ENCODE assay signal across 38 cellular contexts in the genomic region with DNA sequence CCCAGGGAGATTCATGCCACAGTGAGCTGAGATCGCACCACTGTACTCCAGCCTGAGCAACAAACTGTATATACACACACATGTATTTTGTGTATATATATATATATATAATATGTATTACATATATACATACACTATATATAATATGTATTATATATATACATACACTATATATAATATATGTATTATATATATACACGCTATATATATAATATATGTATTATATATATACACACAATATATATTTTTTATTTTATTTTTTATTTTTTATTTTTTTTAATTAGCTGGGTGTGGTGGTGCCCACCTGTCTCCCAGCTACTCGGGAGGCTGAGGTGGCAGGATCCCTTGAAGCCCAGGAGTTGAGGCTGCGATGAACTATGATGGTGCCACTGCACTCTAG. TPM values are rescaled to one million over a fixed set of nuclear protein-coding genes. Genes with fewer than 3 reads are reported as not detected.
"Had no signal": no experiment of that assay in that cellular context is flagged by ENCODE, and none has a peak within 500 bp of the region (broad histone marks: within the 10 kb centered on the region; RNA-seq: fewer than 3 reads in every experiment).

No MANE protein-coding gene starts in this region.

- FAIRE-seq: astrocyte, bronchial epithelial cell, colon had no signal

- ATAC-seq: activated naive CD4-positive, alpha-beta T cell treated with anti-CD3 and anti-CD28 coated beads, Interleukin-2, amount 50 U/mL, for 72 hours; activated naive CD8-positive, alpha-beta T cell treated with anti-CD3 and anti-CD28 coated beads, Interleukin-2, amount 50 U/mL, for 24 hours; activated T-cell treated with anti-CD3 and anti-CD28 coated beads, Interleukin-2, amount 50 U/mL, for 4 hours; activated T-cell treated with anti-CD3 and anti-CD28 coated beads, Interleukin-2, amount 50 U/mL, for 72 hours; activated T-helper 17 cell treated with anti-CD3 and anti-CD28 coated beads, Interleukin-2, amount 50 U/mL, for 72 hours; body of pancreas had no signal

- H3K36me3 ChIP-seq: adrenal gland, ascending aorta, brain microvascular endothelial cell, breast epithelium, cardiac muscle cell had no signal

- H3K27me3 Mint-ChIP-seq: activated naive CD4-positive, alpha-beta T cell treated with anti-CD3 and anti-CD28 coated beads, Interleukin-2, amount 50 U/mL, for 24 hours had no signal

- DNase-seq: activated effector memory CD4-positive, alpha-beta T cell treated with anti-CD3 and anti-CD28 coated beads, Interleukin-2, amount 50 U/mL, for 16 hours; activated effector memory CD4-positive, alpha-beta T cell treated with Interleukin-2 at 50 U/mL for 16 hours; activated gamma-delta T cell; activated gamma-delta T cell treated with Interleukin-2 at 50 U/mL for 16 hours; activated naive CD4-positive, alpha-beta T cell; activated naive CD4-positive, alpha-beta T cell treated with anti-CD3 and anti-CD28 coated beads for 36 hours; activated naive CD4-positive, alpha-beta T cell treated with anti-CD3 and anti-CD28 coated beads, Interleukin-2, amount 10 ng/mL, durations not matched to agents 7 days and 5 days; activated naive CD4-positive, alpha-beta T cell treated with anti-CD3 and anti-CD28 coated beads, Interleukin-2, amount 50 U/mL, for 16 hours; activated naive CD4-positive, alpha-beta T cell treated with Interleukin-2 at 50 U/mL for 16 hours; activated naive CD8-positive, alpha-beta T cell treated with anti-CD3 and anti-CD28 coated beads for 36 hours; activated naive CD8-positive, alpha-beta T cell treated with anti-CD3 and anti-CD28 coated beads, Interleukin-2, amount 10 ng/mL, durations not matched to agents 7 days and 5 days; activated naive CD8-positive, alpha-beta T cell treated with anti-CD3 and anti-CD28 coated beads, Interleukin-2, amount 50 U/mL, for 24 hours; activated T-cell treated with anti-CD3 and anti-CD28 coated beads, Interleukin-2, amount 50 U/mL, for 4 hours; activated T-cell treated with anti-CD3 and anti-CD28 coated beads, Interleukin-2, amount 50 U/mL, for 48 hours; activated T-cell treated with anti-CD3 and anti-CD28 coated beads, Interleukin-2, amount 50 U/mL, for 72 hours; adrenal gland; amniotic stem cell; amygdala; anterior cingulate cortex; brain microvascular endothelial cell; caudate nucleus; central memory CD4-positive, alpha-beta T cell; cerebellar nuclear complex had no signal

- H3K4me1 Mint-ChIP-seq: activated naive CD4-positive, alpha-beta T cell treated with anti-CD3 and anti-CD28 coated beads, Interleukin-2, amount 10 ng/mL, durations not matched to agents 7 days and 5 days; activated naive CD4-positive, alpha-beta T cell treated with anti-CD3 and anti-CD28 coated beads, Interleukin-2, amount 50 U/mL, for 24 hours; activated T-helper 17 cell treated with anti-CD3 and anti-CD28 coated beads, Interleukin-2, amount 50 U/mL, for 72 hours; central memory CD8-positive, alpha-beta T cell had no signal

- H3K9me3 Mint-ChIP-seq: activated naive CD4-positive, alpha-beta T cell treated with anti-CD3 and anti-CD28 coated beads for 36 hours; activated naive CD4-positive, alpha-beta T cell treated with anti-CD3 and anti-CD28 coated beads, Interleukin-2, amount 10 ng/mL, durations not matched to agents 7 days and 5 days; activated naive CD4-positive, alpha-beta T cell treated with anti-CD3 and anti-CD28 coated beads, Interleukin-2, amount 50 U/mL, for 24 hours; activated naive CD4-positive, alpha-beta T cell treated with anti-CD3 and anti-CD28 coated beads, Interleukin-2, amount 50 U/mL, for 72 hours; activated naive CD8-positive, alpha-beta T cell treated with anti-CD3 and anti-CD28 coated beads for 36 hours; activated naive CD8-positive, alpha-beta T cell treated with anti-CD3 and anti-CD28 coated beads, Interleukin-2, amount 10 ng/mL, durations not matched to agents 7 days and 5 days; activated naive CD8-positive, alpha-beta T cell treated with anti-CD3 and anti-CD28 coated beads, Interleukin-2, amount 50 U/mL, for 24 hours; activated T-cell treated with anti-CD3 and anti-CD28 coated beads, Interleukin-2, amount 50 U/mL, for 4 hours; activated T-cell treated with anti-CD3 and anti-CD28 coated beads, Interleukin-2, amount 50 U/mL, for 72 hours; activated T-helper 1 cell treated with anti-CD3 and anti-CD28 coated beads, Interleukin-12 subunit alpha, Interleukin-12 subunit beta, Interleukin-2, Interleukin-4 antibody, amounts not matched to agents 30 ng/mL and 10 ng/mL and 1 ng/mL, durations not matched to agents 14 hours and 24 hours and 36 hours; activated T-helper 17 cell treated with anti-CD3 and anti-CD28 coated beads, Interleukin-2, amount 50 U/mL, for 72 hours; activated T-helper 2 cell treated with anti-CD3 and anti-CD28 coated beads, Interferon-gamma antibody, Interleukin-2, Interleukin-4, amounts not matched to agents 10 μg/mL and 5 μg/mL and 100 μg/mL, durations not matched to agents 14 hours and 24 hours and 36 hours; brain; central memory CD8-positive, alpha-beta T cell had no signal

- H3K27me3 ChIP-seq: adrenal gland, ascending aorta, body of pancreas had no signal

- H3K4me3 Mint-ChIP-seq: activated naive CD4-positive, alpha-beta T cell treated with anti-CD3 and anti-CD28 coated beads for 36 hours; activated naive CD4-positive, alpha-beta T cell treated with anti-CD3 and anti-CD28 coated beads, Interleukin-2, amount 10 ng/mL, durations not matched to agents 7 days and 5 days; activated naive CD4-positive, alpha-beta T cell treated with anti-CD3 and anti-CD28 coated beads, Interleukin-2, amount 50 U/mL, for 24 hours; activated naive CD8-positive, alpha-beta T cell; activated naive CD8-positive, alpha-beta T cell treated with anti-CD3 and anti-CD28 coated beads for 36 hours; activated naive CD8-positive, alpha-beta T cell treated with anti-CD3 and anti-CD28 coated beads, Interleukin-2, amount 10 ng/mL, durations not matched to agents 7 days and 5 days; activated naive CD8-positive, alpha-beta T cell treated with anti-CD3 and anti-CD28 coated beads, Interleukin-2, amount 50 U/mL, for 24 hours; activated T-cell treated with anti-CD3 and anti-CD28 coated beads, Interleukin-2, amount 50 U/mL, for 4 hours; activated T-cell treated with anti-CD3 and anti-CD28 coated beads, Interleukin-2, amount 50 U/mL, for 72 hours; activated T-helper 1 cell treated with anti-CD3 and anti-CD28 coated beads, Interleukin-12 subunit alpha, Interleukin-12 subunit beta, Interleukin-2, Interleukin-4 antibody, amounts not matched to agents 30 ng/mL and 10 ng/mL and 1 ng/mL, durations not matched to agents 14 hours and 24 hours and 36 hours; activated T-helper 17 cell treated with anti-CD3 and anti-CD28 coated beads, Interleukin-2, amount 50 U/mL, for 72 hours; brain; central memory CD8-positive, alpha-beta T cell had no signal

- H3K27ac Mint-ChIP-seq: activated naive CD4-positive, alpha-beta T cell treated with anti-CD3 and anti-CD28 coated beads for 36 hours; activated naive CD4-positive, alpha-beta T cell treated with anti-CD3 and anti-CD28 coated beads, Interleukin-2, amount 10 ng/mL, durations not matched to agents 7 days and 5 days; activated naive CD4-positive, alpha-beta T cell treated with anti-CD3 and anti-CD28 coated beads, Interleukin-2, amount 50 U/mL, for 24 hours; activated naive CD4-positive, alpha-beta T cell treated with anti-CD3 and anti-CD28 coated beads, Interleukin-2, amount 50 U/mL, for 72 hours; activated naive CD8-positive, alpha-beta T cell; activated naive CD8-positive, alpha-beta T cell treated with anti-CD3 and anti-CD28 coated beads for 36 hours; activated naive CD8-positive, alpha-beta T cell treated with anti-CD3 and anti-CD28 coated beads, Interleukin-2, amount 10 ng/mL, durations not matched to agents 7 days and 5 days; activated naive CD8-positive, alpha-beta T cell treated with anti-CD3 and anti-CD28 coated beads, Interleukin-2, amount 50 U/mL, for 24 hours; activated T-cell treated with anti-CD3 and anti-CD28 coated beads, Interleukin-2, amount 50 U/mL, for 72 hours; activated T-helper 1 cell treated with anti-CD3 and anti-CD28 coated beads, Interleukin-12 subunit alpha, Interleukin-12 subunit beta, Interleukin-2, Interleukin-4 antibody, amounts not matched to agents 30 ng/mL and 10 ng/mL and 1 ng/mL, durations not matched to agents 14 hours and 24 hours and 36 hours; activated T-helper 17 cell treated with anti-CD3 and anti-CD28 coated beads, Interleukin-2, amount 50 U/mL, for 72 hours; activated T-helper 2 cell treated with anti-CD3 and anti-CD28 coated beads, Interferon-gamma antibody, Interleukin-2, Interleukin-4, amounts not matched to agents 10 μg/mL and 5 μg/mL and 100 μg/mL, durations not matched to agents 14 hours and 24 hours and 36 hours; brain had no signal

- H3K4me1 ChIP-seq: adrenal gland, ascending aorta, body of pancreas, breast epithelium had no signal

- H3K4me3 ChIP-seq: adrenal gland, ascending aorta, body of pancreas, breast epithelium, cardiac muscle cell had no signal

- H3K27ac ChIP-seq: adrenal gland, ascending aorta, body of pancreas, brain microvascular endothelial cell, breast epithelium, cardiac muscle cell had no signal

- H3K36me3 Mint-ChIP-seq: activated naive CD4-positive, alpha-beta T cell treated with anti-CD3 and anti-CD28 coated beads, Interleukin-2, amount 10 ng/mL, durations not matched to agents 7 days and 5 days; activated naive CD4-positive, alpha-beta T cell treated with anti-CD3 and anti-CD28 coated beads, Interleukin-2, amount 50 U/mL, for 24 hours; activated naive CD4-positive, alpha-beta T cell treated with anti-CD3 and anti-CD28 coated beads, Interleukin-2, amount 50 U/mL, for 72 hours; activated naive CD8-positive, alpha-beta T cell; activated naive CD8-positive, alpha-beta T cell treated with anti-CD3 and anti-CD28 coated beads for 36 hours; activated naive CD8-positive, alpha-beta T cell treated with anti-CD3 and anti-CD28 coated beads, Interleukin-2, amount 10 ng/mL, durations not matched to agents 7 days and 5 days; brain had no signal

- H3K9me3 ChIP-seq: adrenal gland, ascending aorta, body of pancreas, breast epithelium had no signal

RNA-seq across cellular contexts. Expression of gene TP73, which starts 9.3 kb away (rescaled TPM):
- total RNA-seq: ascending aorta, cardiac muscle cell had no signal
